Comparison of ENCODE assay signal across 11 cellular contexts in genomic region chr18:76923485-76924085, GRCh38.
DNase-seq lines count a peak whose midpoint lies in the region; ATAC-seq and TF ChIP-seq lines count a peak whose summit lies in the region.
"Had no signal": no experiment of that assay in that cellular context is flagged by ENCODE, and none has a peak within 500 bp of the region (broad histone marks: within the 10 kb centered on the region; RNA-seq: fewer than 3 reads in every experiment).

No MANE protein-coding gene starts in this region.

- H3K27me3 ChIP-seq in heart left ventricle (no peaks in the 10 kb centered on the region), transverse colon (no peaks in the 10 kb centered on the region)

- TF ChIP-seq CTCF in heart left ventricle (IDR thresholded peaks at IDR 0.05) (peak in 8 of 12 donors; percentile 9 to 50 (median 25)), RWPE1 (conservative IDR thresholded peaks at IDR 0.05; ENCODE audit: low read depth) (peak; percentile 59), fibroblast of villous mesenchyme (IDR thresholded peaks at IDR 0.05; ENCODE audit: insufficient read depth, low read depth, low read length) (peak; percentile 48), transverse colon (IDR thresholded peaks at IDR 0.05) (peak in 3 of 5 experiments; percentile 14 to 41 (median 21))

- H3K36me3 ChIP-seq in heart left ventricle (peaks cover 0 to 88% (median 83%) of the 10 kb centered on the region in 9 donors), transverse colon (peaks cover 0 to 21% (median 8%) of the 10 kb centered on the region in 4 donors)

- ATAC-seq in heart left ventricle: no peak
- ATAC-seq in left ventricle myocardium superior: no peak
- ATAC-seq in GM18858 (IDR thresholded peaks at IDR 0.05; ENCODE audit: unreplicated experiment): no peak
- no peak for ATAC-seq in HG03025 (IDR thresholded peaks at IDR 0.05; ENCODE audit: low FRiP score, unreplicated experiment)

- no peak for DNase-seq in heart left ventricle
- no peak for DNase-seq in left ventricle myocardium superior
- no peak for DNase-seq in RWPE1 (ENCODE audit: low spot score)
- peak; percentile 8 for DNase-seq in fibroblast of villous mesenchyme (ENCODE audit: low read depth)
- DNase-seq in transverse colon: peak; percentile 20
- no peak for DNase-seq in ureter (ENCODE audit: low spot score)
- DNase-seq: activated naive CD8-positive, alpha-beta T cell treated with anti-CD3 and anti-CD28 coated beads, Interleukin-2, amount 10 ng/mL, durations not matched to agents 7 days and 5 days; CD8-positive, alpha-beta memory T cell; NK-92 treated with Interleukin-12 subunit alpha and Interleukin-12 subunit beta, amount 100 ng/mL, for 24 hours had no signal

- WGBS in heart left ventricle, 4 donors: 72 to 84% (median 81%) methylated on average over 3 of the region's 3 CpGs
- 74% methylated on average over 3 of the region's 3 CpGs; no CpG with 5 or more reads in 1 of the 2 donors for WGBS in transverse colon (ENCODE audit: low coverage in 1 of 2), 2 donors

- no peak overlapping the region for H3K4me3 ChIP-seq in heart left ventricle
- no peak overlapping the region for H3K4me3 ChIP-seq in fibroblast of villous mesenchyme (ENCODE audit: low read depth, low read length)
- H3K4me3 ChIP-seq in transverse colon: no peak overlapping the region

- H3K27ac ChIP-seq in heart left ventricle: no peak overlapping the region
- no peak overlapping the region for H3K27ac ChIP-seq in RWPE1
- H3K27ac ChIP-seq in transverse colon: no peak overlapping the region

- CTCF ChIA-PET in RWPE1 (lab: Yijun Ruan, JAX): interaction anchor here (0.6 to 0.9 kb wide), 2 partner anchors 17 to 121 kb away, joined by 3 to 5 read pairs; no protein-coding TSS in a partner anchor

- TF ChIP-seq POLR2A in heart left ventricle (IDR thresholded peaks at IDR 0.05) (no peak), transverse colon (IDR thresholded peaks at IDR 0.05) (no peak)

- TF ChIP-seq EP300 in transverse colon (IDR thresholded peaks at IDR 0.05; ENCODE audit: low read depth): no peak

- no peaks in the 10 kb centered on the region for H3K4me1 ChIP-seq in heart left ventricle
- H3K4me1 ChIP-seq in transverse colon: peaks cover 0 to 8% (median 0%) of the 10 kb centered on the region in 4 donors

- POLR2A ChIA-PET in RWPE1 (lab: Yijun Ruan, JAX; ENCODE audit: low non-redundant PET): no interaction called here

- intact Hi-C loops in heart left ventricle (cut with DNase I) (loop anchor here in 5 of 10 donors (5.0 to 10.0 kb wide), 6 partner anchors 59 to 729 kb away; no protein-coding TSS in a partner anchor), left ventricle myocardium superior (cut with micrococcal nuclease) (no loop called here), transverse colon (cut with DNase I; ENCODE audit: low total_unique reads) (no loop called here)

- no peaks in the 10 kb centered on the region for H3K9me3 ChIP-seq in heart left ventricle
- no peaks in the 10 kb centered on the region for H3K9me3 ChIP-seq in transverse colon

- in situ Hi-C loops in transverse colon (cut with MboI; ENCODE audit: low pct_ligation_motif_present in 1 of 4, low pct_unique_long_range_greater_than_20kb in 1 of 4, low sequenced_read_pairs in 3 of 4): loop anchor here in 1 of 4 donors (10.0 kb wide), 1 partner anchor 61 kb away; no protein-coding TSS in a partner anchor

Comparison
In these comparisons a context has a peak if more than half of its experiments do, and no peak if none do; other contexts are left out.
1. DNase-seq: peak in fibroblast of villous mesenchyme (single experiment) and transverse colon (single experiment); none in heart left ventricle (0 of 5), left ventricle myocardium superior (single experiment), RWPE1 (single experiment) and ureter (single experiment).
2. Peak in every context shown above with its lines, with median percentiles within 50 percentile points of each other: CTCF ChIP-seq.